18 cellular contexts compared by ENCODE assay signal in genomic region chr11:116460156-116460965, GRCh38.
DNase-seq lines count a peak whose midpoint lies in the region; ATAC-seq and TF ChIP-seq lines count a peak whose summit lies in the region.
"Had no signal": no experiment of that assay in that cellular context is flagged by ENCODE, and none has a peak within 500 bp of the region (broad histone marks: within the 10 kb centered on the region; RNA-seq: fewer than 3 reads in every experiment).

No MANE protein-coding gene starts in this region.

- H3K9me3 Mint-ChIP-seq in glutamatergic neuron (ENCODE audit: unreplicated experiment) (peaks cover 19% of the 10 kb centered on the region), nephron progenitor cell (no peaks in the 10 kb centered on the region), mesothelial cell of epicardium (no peaks in the 10 kb centered on the region)
- no peaks in the 10 kb centered on the region for H3K9me3 Mint-ChIP-seq in activated CD4-positive, alpha-beta T cell treated with anti-CD3 and anti-CD28 coated beads for 36 hours (ENCODE audit: low read depth)
- H3K9me3 Mint-ChIP-seq in activated T-helper 1 cell treated with anti-CD3 and anti-CD28 coated beads, Interleukin-12 subunit alpha, Interleukin-12 subunit beta, Interleukin-2, Interleukin-4 antibody, amounts not matched to agents 30 ng/mL and 10 ng/mL and 1 ng/mL, durations not matched to agents 14 hours and 24 hours and 36 hours = no peaks in the 10 kb centered on the region

- H3K36me3 Mint-ChIP-seq in glutamatergic neuron (ENCODE audit: unreplicated experiment) = no peaks in the 10 kb centered on the region
- no peaks in the 10 kb centered on the region for H3K36me3 Mint-ChIP-seq in nephron progenitor cell (ENCODE audit: low read depth)
- no peaks in the 10 kb centered on the region for H3K36me3 Mint-ChIP-seq in mesothelial cell of epicardium
- H3K36me3 Mint-ChIP-seq in activated CD4-positive, alpha-beta T cell treated with anti-CD3 and anti-CD28 coated beads for 36 hours (ENCODE audit: low read depth) = no peaks in the 10 kb centered on the region
- no peaks in the 10 kb centered on the region for H3K36me3 Mint-ChIP-seq in activated T-helper 1 cell treated with anti-CD3 and anti-CD28 coated beads, Interleukin-12 subunit alpha, Interleukin-12 subunit beta, Interleukin-2, Interleukin-4 antibody, amounts not matched to agents 30 ng/mL and 10 ng/mL and 1 ng/mL, durations not matched to agents 14 hours and 24 hours and 36 hours (ENCODE audit: low read depth)

- CTCF ChIA-PET in activated CD4-positive, alpha-beta T cell treated with anti-CD3 and anti-CD28 coated beads for 36 hours (lab: Charles Lee) = no interaction called here

- POLR2A ChIA-PET in activated CD4-positive, alpha-beta T cell treated with anti-CD3 and anti-CD28 coated beads for 36 hours (lab: Charles Lee) = no interaction called here

- DNase-seq in D341Med (ENCODE audit: low spot score) (peak; percentile 64), LoVo (ENCODE audit: low spot score) (peak; percentile 3), glutamatergic neuron (no peak), nephron progenitor cell (no peak), mesothelial cell of epicardium (ENCODE audit: low spot score in 2 of 2, unreplicated experiment in 2 of 2) (no peak)
- DNase-seq in activated CD8-positive, alpha-beta memory T cell treated with anti-CD3 and anti-CD28 coated beads for 24 hours = no peak
- no peak for DNase-seq in activated CD4-positive, alpha-beta T cell treated with anti-CD3 and anti-CD28 coated beads for 36 hours
- DNase-seq in activated T-helper 1 cell treated with anti-CD3 and anti-CD28 coated beads, Interleukin-12 subunit alpha, Interleukin-12 subunit beta, Interleukin-2, Interleukin-4 antibody, amounts not matched to agents 30 ng/mL and 10 ng/mL and 1 ng/mL, durations not matched to agents 14 hours and 24 hours and 36 hours (ENCODE audit: low spot score) = no peak
- DNase-seq: ACHN, AML-193, COR-L47, H7, NCI-H187 treated with DMSO at 0.1 percent for 48 hours, NCI-H2171 treated with DMSO at 0.1 percent for 48 hours, NCI-H446 treated with DMSO at 0.1 percent for 48 hours, NCI-H774, Right ventricle myocardium superior had no signal

- H3K27ac Mint-ChIP-seq in glutamatergic neuron (ENCODE audit: unreplicated experiment) = peak overlapping the region; percentile 98
- peak overlapping the region; percentile 90 for H3K27ac Mint-ChIP-seq in nephron progenitor cell
- H3K27ac Mint-ChIP-seq in mesothelial cell of epicardium = no peak overlapping the region
- H3K27ac Mint-ChIP-seq in activated CD4-positive, alpha-beta T cell treated with anti-CD3 and anti-CD28 coated beads for 36 hours = no peak overlapping the region
- no peak overlapping the region for H3K27ac Mint-ChIP-seq in activated T-helper 1 cell treated with anti-CD3 and anti-CD28 coated beads, Interleukin-12 subunit alpha, Interleukin-12 subunit beta, Interleukin-2, Interleukin-4 antibody, amounts not matched to agents 30 ng/mL and 10 ng/mL and 1 ng/mL, durations not matched to agents 14 hours and 24 hours and 36 hours

- H3K4me3 Mint-ChIP-seq in glutamatergic neuron (ENCODE audit: unreplicated experiment) (peak overlapping the region; percentile 52), nephron progenitor cell (no peak overlapping the region), mesothelial cell of epicardium (no peak overlapping the region)
- no peak overlapping the region for H3K4me3 Mint-ChIP-seq in activated CD4-positive, alpha-beta T cell treated with anti-CD3 and anti-CD28 coated beads for 36 hours
- no peak overlapping the region for H3K4me3 Mint-ChIP-seq in activated T-helper 1 cell treated with anti-CD3 and anti-CD28 coated beads, Interleukin-12 subunit alpha, Interleukin-12 subunit beta, Interleukin-2, Interleukin-4 antibody, amounts not matched to agents 30 ng/mL and 10 ng/mL and 1 ng/mL, durations not matched to agents 14 hours and 24 hours and 36 hours

- H3K27me3 Mint-ChIP-seq in glutamatergic neuron (ENCODE audit: unreplicated experiment) (peaks cover 23% of the 10 kb centered on the region), nephron progenitor cell (ENCODE audit: low read depth, poor library complexity) (peaks cover 2% of the 10 kb centered on the region), mesothelial cell of epicardium (ENCODE audit: low read depth) (peaks cover 51% of the 10 kb centered on the region)
- H3K27me3 Mint-ChIP-seq in activated CD4-positive, alpha-beta T cell treated with anti-CD3 and anti-CD28 coated beads for 36 hours = peaks cover 14% of the 10 kb centered on the region
- H3K27me3 Mint-ChIP-seq in activated T-helper 1 cell treated with anti-CD3 and anti-CD28 coated beads, Interleukin-12 subunit alpha, Interleukin-12 subunit beta, Interleukin-2, Interleukin-4 antibody, amounts not matched to agents 30 ng/mL and 10 ng/mL and 1 ng/mL, durations not matched to agents 14 hours and 24 hours and 36 hours (ENCODE audit: insufficient read depth) = peaks cover 6% of the 10 kb centered on the region

- intact Hi-C loops in activated CD4-positive, alpha-beta T cell treated with anti-CD3 and anti-CD28 coated beads for 36 hours (cut with DNase I, micrococcal nuclease) = no loop called here
- intact Hi-C loops in activated T-helper 1 cell treated with anti-CD3 and anti-CD28 coated beads, Interleukin-12 subunit alpha, Interleukin-12 subunit beta, Interleukin-2, Interleukin-4 antibody, amounts not matched to agents 30 ng/mL and 10 ng/mL and 1 ng/mL, durations not matched to agents 14 hours and 24 hours and 36 hours (cut with micrococcal nuclease) = no loop called here

- no peak for ATAC-seq in activated CD4-positive, alpha-beta T cell treated with anti-CD3 and anti-CD28 coated beads for 36 hours
- ATAC-seq: SK-N-SH treated with all-trans-retinoic acid at 6 μM for 48 hours had no signal

- peaks cover 64% of the 10 kb centered on the region for H3K4me1 Mint-ChIP-seq in glutamatergic neuron (ENCODE audit: low read depth, unreplicated experiment)
- peaks cover 71% of the 10 kb centered on the region for H3K4me1 Mint-ChIP-seq in nephron progenitor cell
- peaks cover 29% of the 10 kb centered on the region for H3K4me1 Mint-ChIP-seq in mesothelial cell of epicardium
- H3K4me1 Mint-ChIP-seq in activated CD4-positive, alpha-beta T cell treated with anti-CD3 and anti-CD28 coated beads for 36 hours = no peaks in the 10 kb centered on the region
- H3K4me1 Mint-ChIP-seq in activated T-helper 1 cell treated with anti-CD3 and anti-CD28 coated beads, Interleukin-12 subunit alpha, Interleukin-12 subunit beta, Interleukin-2, Interleukin-4 antibody, amounts not matched to agents 30 ng/mL and 10 ng/mL and 1 ng/mL, durations not matched to agents 14 hours and 24 hours and 36 hours (ENCODE audit: low read depth) = no peaks in the 10 kb centered on the region

- TF ChIP-seq CTCF in glutamatergic neuron (IDR thresholded peaks at IDR 0.05; ENCODE audit: partially characterized antibody, unreplicated experiment) (no peak), nephron progenitor cell (IDR thresholded peaks at IDR 0.05) (no peak), mesothelial cell of epicardium (IDR thresholded peaks at IDR 0.05; ENCODE audit: unreplicated experiment) (no peak)

Comparison
In these comparisons a context has a peak if more than half of its experiments do, and no peak if none do; other contexts are left out.
1. DNase-seq: peak in D341Med (single experiment) and LoVo (single experiment); none in glutamatergic neuron (single experiment), nephron progenitor cell (single experiment), mesothelial cell of epicardium (0 of 2), activated CD8-positive, alpha-beta memory T cell treated with anti-CD3 and anti-CD28 coated beads for 24 hours (single experiment), activated CD4-positive, alpha-beta T cell treated with anti-CD3 and anti-CD28 coated beads for 36 hours (single experiment) and activated T-helper 1 cell treated with anti-CD3 and anti-CD28 coated beads, Interleukin-12 subunit alpha, Interleukin-12 subunit beta, Interleukin-2, Interleukin-4 antibody, amounts not matched to agents 30 ng/mL and 10 ng/mL and 1 ng/mL, durations not matched to agents 14 hours and 24 hours and 36 hours (single experiment).
2. H3K27ac Mint-ChIP-seq: peak in glutamatergic neuron (single experiment) and nephron progenitor cell (single experiment); none in mesothelial cell of epicardium (single experiment), activated CD4-positive, alpha-beta T cell treated with anti-CD3 and anti-CD28 coated beads for 36 hours (single experiment) and activated T-helper 1 cell treated with anti-CD3 and anti-CD28 coated beads, Interleukin-12 subunit alpha, Interleukin-12 subunit beta, Interleukin-2, Interleukin-4 antibody, amounts not matched to agents 30 ng/mL and 10 ng/mL and 1 ng/mL, durations not matched to agents 14 hours and 24 hours and 36 hours (single experiment).